Comparison of ENCODE assay signal across 8 cellular contexts in the genomic region with DNA sequence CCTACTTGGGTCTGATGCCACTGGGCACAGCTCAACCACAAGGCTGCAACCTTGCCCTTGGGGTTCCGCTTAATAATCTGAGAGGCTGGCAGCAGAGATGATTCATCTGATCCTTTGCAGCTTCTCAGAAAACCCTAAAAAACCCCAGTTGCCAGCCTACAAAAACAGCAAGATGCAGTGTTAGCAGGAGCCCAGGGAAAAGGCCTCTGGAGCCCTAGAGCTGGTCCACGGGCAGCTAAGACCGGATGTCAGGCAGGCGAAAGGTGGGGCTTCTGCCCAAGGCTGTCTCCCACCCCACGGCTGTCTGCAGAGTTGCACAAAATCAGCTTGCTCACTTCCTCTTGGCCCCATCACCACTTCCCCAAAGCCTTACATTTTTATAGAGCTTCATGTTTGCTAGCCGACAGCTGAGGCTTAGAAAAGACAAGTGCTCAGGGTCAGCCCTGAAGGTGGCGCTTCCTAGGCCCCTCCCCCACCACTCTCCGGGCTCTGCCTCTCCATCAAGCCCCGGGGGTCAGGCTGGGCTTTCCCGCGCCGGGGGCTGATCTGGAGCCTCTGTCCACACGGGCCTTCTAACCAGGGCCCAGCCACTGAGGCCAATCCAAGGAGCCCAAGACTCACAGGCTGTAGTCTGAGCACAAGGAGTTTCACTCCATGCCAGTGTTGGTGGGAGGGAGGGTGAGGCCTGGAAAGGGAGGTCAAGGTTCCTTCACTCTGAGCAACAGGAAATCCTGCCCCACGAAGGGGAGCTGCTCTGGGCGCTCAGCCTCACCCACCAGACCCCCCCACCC. TPM values are rescaled to one million over a fixed set of nuclear protein-coding genes. Genes with fewer than 3 reads are reported as not detected.
DNase-seq lines count a peak whose midpoint lies in the region; ATAC-seq and TF ChIP-seq lines count a peak whose summit lies in the region.

No MANE protein-coding gene starts in this region.

- no TSS peak for BruUV-seq in MCF 10A (replicated peaks; lab: Mats Ljungman, UMichigan)

- peaks cover 10% of the 10 kb centered on the region for H3K4me1 Mint-ChIP-seq in MCF 10A (ENCODE audit: insufficient read depth, unreplicated experiment)

- DNase-seq in DMS153 (lab: John Stamatoyannopoulos, UW), result peak; percentile 63
- DNase-seq in HuH-7 (ENCODE audit: low spot score), result peak; percentile 72
- DNase-seq in T-helper 22 cell (ENCODE audit: low read depth), result peak; percentile 46
- DNase-seq in MCF 10A (ENCODE audit: unreplicated experiment), result peak; percentile 55
- DNase-seq in iris pigment epithelial cell (ENCODE audit: low read depth), result peak; percentile 73
- peak; percentile 67 for DNase-seq in stimulated activated CD4-positive, alpha-beta T cell treated with anti-CD3 and anti-CD28 coated beads, Interleukin-15, amount 100 ng/mL, for 24 hours
- no peak for DNase-seq in NCI-H1092 (lab: John Stamatoyannopoulos, UW)

- H3K4me3 Mint-ChIP-seq in MCF 10A (ENCODE audit: unreplicated experiment), result peak overlapping the region; percentile 56

- ATAC-seq in GM21528 (IDR thresholded peaks at IDR 0.05; ENCODE audit: low FRiP score, unreplicated experiment), result peak; percentile 52

- CTCF ChIA-PET in MCF 10A (lab: Yijun Ruan, JAX), result interaction anchor here (0.6 to 4.6 kb wide), 69 partner anchors 9 to 959 kb away, joined by 3 to 58 read pairs (median 5); partner anchors contain the start of genes ATP5PB, DDX20, INKA2 and RAP1A

- no peaks in the 10 kb centered on the region for H3K9me3 Mint-ChIP-seq in MCF 10A (ENCODE audit: unreplicated experiment)

- POLR2A ChIA-PET in MCF 10A (lab: Yijun Ruan, JAX), result interaction anchor here (0.7 to 4.9 kb wide), 17 partner anchors 10 to 338 kb away, joined by 3 to 27 read pairs (median 4); partner anchors contain the start of genes DDX20, INKA2, RAP1A and WDR77

- intact Hi-C loops in MCF 10A (cut with micrococcal nuclease), result loop anchor here (1.0 to 5.0 kb wide), 5 partner anchors 113 to 285 kb away; no protein-coding TSS in a partner anchor

- no peaks in the 10 kb centered on the region for H3K36me3 Mint-ChIP-seq in MCF 10A (ENCODE audit: insufficient read depth, unreplicated experiment)

- no peaks in the 10 kb centered on the region for H3K27me3 Mint-ChIP-seq in MCF 10A (ENCODE audit: insufficient read depth, unreplicated experiment)

- no peak for TF ChIP-seq CTCF in MCF 10A (IDR thresholded peaks at IDR 0.05; ENCODE audit: unreplicated experiment)

- no peak overlapping the region for H3K27ac Mint-ChIP-seq in MCF 10A (ENCODE audit: low read depth, unreplicated experiment)

RNA-seq across cellular contexts. Expression of gene ADORA3, which starts 4.2 kb away (rescaled TPM):
- total RNA-seq in MCF 10A (2022), result not detected in 2 replicates

RNA-seq across cellular contexts. Expression of gene TMIGD3, which starts 4.2 kb away (rescaled TPM):
- total RNA-seq in MCF 10A (2022), result not detected in 2 replicates

RNA-seq across cellular contexts. Expression of gene C1orf162, which starts 33.8 kb away (rescaled TPM):
- 0.77 and 1.6 TPM in 2 replicates for total RNA-seq in MCF 10A (2022)

RNA-seq across cellular contexts. Expression of gene ATP5PB, which starts 58.3 kb away (rescaled TPM):
- total RNA-seq in MCF 10A (2022), result 317 and 348 TPM in 2 replicates

RNA-seq across cellular contexts. Expression of gene WDR77, which starts 58.5 kb away (rescaled TPM):
- 35.7 and 54.2 TPM in 2 replicates for total RNA-seq in MCF 10A (2022)
